9 cellular contexts compared by ENCODE assay signal in the genomic region with DNA sequence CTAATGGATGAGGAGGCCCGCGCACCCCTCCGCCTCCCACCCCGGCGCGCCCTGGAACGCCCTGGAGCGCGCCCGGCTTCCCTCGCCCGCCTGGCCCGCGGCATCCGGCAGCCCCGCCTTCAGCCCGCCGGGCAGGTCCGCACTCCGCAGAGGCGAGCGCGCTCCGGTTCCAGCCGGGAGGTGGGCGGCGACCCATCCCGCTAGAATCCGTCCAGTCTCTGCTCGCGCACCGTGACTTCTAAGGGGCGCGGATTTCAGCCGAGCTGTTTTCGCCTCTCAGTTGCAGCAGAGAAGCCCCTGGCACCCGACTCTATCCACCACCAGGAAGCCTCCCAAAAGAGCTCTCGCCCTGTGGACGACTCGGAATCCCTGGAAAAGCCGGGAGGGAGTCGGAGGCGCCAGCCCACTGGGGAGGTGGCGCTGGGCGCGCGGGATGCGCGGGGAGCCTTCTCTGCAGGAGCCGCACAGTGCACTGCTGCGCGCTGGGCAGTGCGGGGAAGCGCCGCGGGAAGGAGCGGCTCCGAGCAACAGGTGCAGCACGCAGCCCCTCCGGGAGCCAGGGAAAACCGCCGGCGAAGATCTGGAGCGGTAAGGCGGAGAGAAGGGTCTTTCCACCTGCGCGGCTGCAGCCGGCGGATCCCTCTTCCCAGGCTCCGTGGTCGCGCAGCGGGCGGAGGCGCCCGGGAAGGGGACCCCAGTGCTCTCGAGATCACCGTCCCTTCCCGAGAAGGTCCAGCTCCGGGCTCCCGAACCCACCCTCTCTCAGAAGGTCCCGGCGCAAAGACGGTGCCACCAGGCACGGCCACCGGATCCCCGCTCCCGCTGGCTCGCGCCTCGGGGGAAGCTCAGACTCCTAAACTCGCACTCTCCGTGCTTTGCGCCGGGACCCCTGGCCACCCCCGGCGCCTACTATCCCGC. TPM values are rescaled to one million over a fixed set of nuclear protein-coding genes. Genes with fewer than 3 reads are reported as not detected.
DNase-seq lines count a peak whose midpoint lies in the region; ATAC-seq and TF ChIP-seq lines count a peak whose summit lies in the region.
"Had no signal": no experiment of that assay in that cellular context is flagged by ENCODE, and none has a peak within 500 bp of the region (broad histone marks: within the 10 kb centered on the region; RNA-seq: fewer than 3 reads in every experiment).

A gene with protein sequence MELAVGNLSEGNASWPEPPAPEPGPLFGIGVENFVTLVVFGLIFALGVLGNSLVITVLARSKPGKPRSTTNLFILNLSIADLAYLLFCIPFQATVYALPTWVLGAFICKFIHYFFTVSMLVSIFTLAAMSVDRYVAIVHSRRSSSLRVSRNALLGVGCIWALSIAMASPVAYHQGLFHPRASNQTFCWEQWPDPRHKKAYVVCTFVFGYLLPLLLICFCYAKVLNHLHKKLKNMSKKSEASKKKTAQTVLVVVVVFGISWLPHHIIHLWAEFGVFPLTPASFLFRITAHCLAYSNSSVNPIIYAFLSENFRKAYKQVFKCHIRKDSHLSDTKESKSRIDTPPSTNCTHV (plus strand): TSS at position 266 of the 918 bp plus-strand sequence. CDS start 701 bp downstream, outside the sequence.

- H3K9me3 Mint-ChIP-seq in glutamatergic neuron (ENCODE audit: unreplicated experiment) = peaks cover 8% of the 10 kb centered on the region

- no peaks in the 10 kb centered on the region for H3F3A ChIP-seq in GM23248 (ENCODE audit: insufficient read depth)

- ATAC-seq in T-helper 17 cell = no peak
- no peak for ATAC-seq in GM21737 (IDR thresholded peaks at IDR 0.05; ENCODE audit: unreplicated experiment)
- ATAC-seq in activated CD4-positive, CD25-positive, alpha-beta regulatory T cell treated with anti-CD3 and anti-CD28 coated beads, Interleukin-2, amount 50 U/mL, for 24 hours = no peak

- H3K4me3 Mint-ChIP-seq in T-helper 17 cell (peak within 1 kb of the TSS; percentile 77), glutamatergic neuron (ENCODE audit: unreplicated experiment) (peak within 1 kb of the TSS; percentile 88)

- peaks cover 3% of the 10 kb centered on the region for H3K4me1 Mint-ChIP-seq in T-helper 17 cell
- peaks cover 14% of the 10 kb centered on the region for H3K4me1 Mint-ChIP-seq in glutamatergic neuron (ENCODE audit: low read depth, unreplicated experiment)

- H3K36me3 ChIP-seq in GM23248 (ENCODE audit: low read depth) = no peaks in the 10 kb centered on the region

- DNase-seq in GM23248 (peak; percentile 5), T-helper 17 cell (no peak), glutamatergic neuron (peak; percentile 67), skeletal muscle cell (ENCODE audit: low read depth) (no peak), putamen (ENCODE audit: low spot score) (no peak), T1000 (lab: John Stamatoyannopoulos, UW) (no peak)

- H3K4me1 ChIP-seq in GM23248 (ENCODE audit: insufficient read depth) = no peaks in the 10 kb centered on the region

- no peaks in the 10 kb centered on the region for H3K9me2 ChIP-seq in GM23248 (ENCODE audit: insufficient read depth)

- WGBS in GM23248 (ENCODE audit: low coverage in 1 of 2, low lambda C conversion rate in 2 of 2, missing lambda C conversion rate in 2 of 2), 2 experiments = 2% methylated on average over 60 to 75 of the region's 98 CpGs

- in situ Hi-C loops in GM23248 (cut with MboI) = no loop called here

- no peak for TF ChIP-seq CTCF in glutamatergic neuron (IDR thresholded peaks at IDR 0.05; ENCODE audit: partially characterized antibody, unreplicated experiment)

- no peak within 1 kb of the TSS for H2AFZ ChIP-seq in GM23248

- H3K9ac ChIP-seq in GM23248 = no peak within 1 kb of the TSS

- H3K36me3 Mint-ChIP-seq in T-helper 17 cell (ENCODE audit: low read depth) (peaks cover 2% of the 10 kb centered on the region), glutamatergic neuron (ENCODE audit: unreplicated experiment) (peaks cover 25% of the 10 kb centered on the region)

- H3K27ac ChIP-seq in GM23248 = no peak within 1 kb of the TSS

- no peaks in the 10 kb centered on the region for H4K20me1 ChIP-seq in GM23248 (ENCODE audit: insufficient read depth)

- no peaks in the 10 kb centered on the region for H3K79me2 ChIP-seq in GM23248 (ENCODE audit: insufficient read depth)

- H3K9me3 ChIP-seq in GM23248 (ENCODE audit: low read depth) (no peaks in the 10 kb centered on the region), T-helper 17 cell (ENCODE audit: control insufficient read depth, low read length, poor library complexity, severe bottlenecking) (peaks cover 2% of the 10 kb centered on the region)

- H3K27me3 Mint-ChIP-seq in T-helper 17 cell = peaks cover 50% of the 10 kb centered on the region
- H3K27me3 Mint-ChIP-seq in glutamatergic neuron (ENCODE audit: unreplicated experiment) = peaks cover 15% of the 10 kb centered on the region

- peaks cover 46% of the 10 kb centered on the region for H3K27me3 ChIP-seq in GM23248 (replicated peaks; ENCODE audit: insufficient read depth)

- no peak within 1 kb of the TSS for H3K27ac Mint-ChIP-seq in T-helper 17 cell
- H3K27ac Mint-ChIP-seq in glutamatergic neuron (ENCODE audit: unreplicated experiment) = peak within 1 kb of the TSS; percentile 28

- H3K4me3 ChIP-seq in GM23248 (peak within 1 kb of the TSS; percentile 45), skeletal muscle cell (ENCODE audit: low read depth, low read length) (peak within 1 kb of the TSS; percentile 38)

- peak within 1 kb of the TSS; percentile 20 for H3K4me2 ChIP-seq in GM23248 (ENCODE audit: unreplicated experiment)

RNA-seq across cellular contexts. Expression of the gene that starts here (rescaled TPM):
- not detected in 2 replicates for total RNA-seq in GM23248 (2014; rRNA removed; shearing (Covaris generic))
- not detected in 2 replicates for polyA plus RNA-seq in GM23248 (2016; fragmentation: Nextera tagmentation; extraction: Ambion mirVana)
- not detected for total RNA-seq in T-helper 17 cell
- total RNA-seq in glutamatergic neuron (ENCODE audit: unreplicated experiment) = 0.49 TPM
- total RNA-seq: lung microvascular endothelial cell had no signal

Comparison
In these comparisons a context has a peak if more than half of its experiments do, and no peak if none do; other contexts are left out.
1. Peak in DNase-seq, H3K4me3 ChIP-seq and H3K4me2 ChIP-seq in GM23248; RNA of the gene not detected or under 1 TPM.
2. Peak in DNase-seq in glutamatergic neuron; RNA of the gene not detected or under 1 TPM.